In the genomic region with DNA sequence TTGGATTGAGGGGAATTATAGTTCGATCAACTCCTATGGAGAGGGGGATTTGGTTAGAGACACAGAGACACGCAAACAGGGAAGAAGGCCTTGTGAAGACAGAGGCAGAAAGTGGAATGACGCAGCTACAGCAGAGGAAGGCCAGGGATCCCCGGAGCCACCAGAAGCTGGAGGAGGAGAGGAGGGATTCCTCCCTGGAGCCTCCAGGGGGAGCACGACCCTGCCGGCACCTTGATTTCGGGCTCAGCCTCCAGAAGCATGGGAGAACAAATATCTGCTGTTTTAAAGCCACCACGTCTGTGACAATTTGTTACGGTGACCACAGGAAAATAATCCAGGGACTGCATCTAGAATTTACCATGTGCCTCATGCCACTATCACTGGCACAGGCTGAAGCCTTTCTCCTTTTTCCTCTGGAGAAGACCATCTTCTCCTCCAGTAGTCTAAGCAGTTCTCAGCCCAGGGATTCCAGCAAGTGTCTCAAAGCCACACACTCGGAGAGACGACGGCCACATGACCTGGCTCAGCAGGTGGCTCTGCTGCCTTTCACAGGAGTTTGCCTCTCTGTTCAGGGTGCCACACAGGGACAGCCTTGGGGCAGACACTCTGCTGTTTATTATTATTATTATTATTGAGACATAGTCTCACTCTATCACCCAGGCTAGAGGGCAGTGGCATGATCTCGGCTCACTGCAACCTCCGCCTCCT, we compare ENCODE assay signal across 1 cellular context.
A peak's percentile ranks its signal among the peaks of the same experiment; 100 is the strongest.
TF ChIP-seq lines count a peak whose summit lies in the region.

No MANE protein-coding gene starts in this region.

TF ChIP-seq in HEK293, 187 proteins besides CTCF, POLR2A, EP300 and RAD21 (continued from another document):
- TF ChIP-seq, protein P1, sequence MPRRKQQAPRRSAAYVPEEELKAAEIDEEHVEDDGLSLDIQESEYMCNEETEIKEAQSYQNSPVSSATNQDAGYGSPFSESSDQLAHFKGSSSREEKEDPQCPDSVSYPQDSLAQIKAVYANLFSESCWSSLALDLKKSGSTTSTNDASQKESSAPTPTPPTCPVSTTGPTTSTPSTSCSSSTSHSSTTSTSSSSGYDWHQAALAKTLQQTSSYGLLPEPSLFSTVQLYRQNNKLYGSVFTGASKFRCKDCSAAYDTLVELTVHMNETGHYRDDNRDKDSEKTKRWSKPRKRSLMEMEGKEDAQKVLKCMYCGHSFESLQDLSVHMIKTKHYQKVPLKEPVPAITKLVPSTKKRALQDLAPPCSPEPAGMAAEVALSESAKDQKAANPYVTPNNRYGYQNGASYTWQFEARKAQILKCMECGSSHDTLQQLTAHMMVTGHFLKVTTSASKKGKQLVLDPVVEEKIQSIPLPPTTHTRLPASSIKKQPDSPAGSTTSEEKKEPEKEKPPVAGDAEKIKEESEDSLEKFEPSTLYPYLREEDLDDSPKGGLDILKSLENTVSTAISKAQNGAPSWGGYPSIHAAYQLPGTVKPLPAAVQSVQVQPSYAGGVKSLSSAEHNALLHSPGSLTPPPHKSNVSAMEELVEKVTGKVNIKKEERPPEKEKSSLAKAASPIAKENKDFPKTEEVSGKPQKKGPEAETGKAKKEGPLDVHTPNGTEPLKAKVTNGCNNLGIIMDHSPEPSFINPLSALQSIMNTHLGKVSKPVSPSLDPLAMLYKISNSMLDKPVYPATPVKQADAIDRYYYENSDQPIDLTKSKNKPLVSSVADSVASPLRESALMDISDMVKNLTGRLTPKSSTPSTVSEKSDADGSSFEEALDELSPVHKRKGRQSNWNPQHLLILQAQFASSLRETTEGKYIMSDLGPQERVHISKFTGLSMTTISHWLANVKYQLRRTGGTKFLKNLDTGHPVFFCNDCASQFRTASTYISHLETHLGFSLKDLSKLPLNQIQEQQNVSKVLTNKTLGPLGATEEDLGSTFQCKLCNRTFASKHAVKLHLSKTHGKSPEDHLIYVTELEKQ (tag by site-specific recombination; IDR thresholded peaks at IDR 0.05; ENCODE audit: borderline replicate concordance): no peak
- TF ChIP-seq, protein P2, sequence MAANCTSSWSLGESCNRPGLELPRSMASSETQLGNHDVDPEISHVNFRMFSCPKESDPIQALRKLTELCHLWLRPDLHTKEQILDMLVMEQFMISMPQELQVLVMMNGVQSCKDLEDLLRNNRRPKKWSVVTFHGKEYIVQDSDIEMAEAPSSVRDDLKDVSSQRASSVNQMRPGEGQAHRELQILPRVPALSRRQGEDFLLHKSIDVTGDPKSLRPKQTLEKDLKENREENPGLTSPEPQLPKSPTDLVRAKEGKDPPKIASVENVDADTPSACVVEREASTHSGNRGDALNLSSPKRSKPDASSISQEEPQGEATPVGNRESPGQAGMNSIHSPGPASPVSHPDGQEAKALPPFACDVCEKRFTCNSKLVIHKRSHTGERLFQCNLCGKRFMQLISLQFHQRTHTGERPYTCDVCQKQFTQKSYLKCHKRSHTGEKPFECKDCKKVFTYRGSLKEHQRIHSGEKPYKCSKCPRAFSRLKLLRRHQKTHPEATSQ (tag by site-specific recombination; IDR thresholded peaks at IDR 0.05): no peak
- TF ChIP-seq YY1 (tag by site-specific recombination; IDR thresholded peaks at IDR 0.05) (no peak), IKZF3 (tag by site-specific recombination; IDR thresholded peaks at IDR 0.05) (peak; percentile 83), ZNF416 (tag by site-specific recombination; IDR thresholded peaks at IDR 0.05) (no peak), ZNF704 (tag by site-specific recombination; IDR thresholded peaks at IDR 0.05) (no peak), KLF16 (tag by site-specific recombination; IDR thresholded peaks at IDR 0.05) (0 out of 2 replicates have a peak, but pooled peaks have one; percentile 11), ZNF2 (tag by site-specific recombination; IDR thresholded peaks at IDR 0.05) (no peak), ZNF335 (tag by site-specific recombination; conservative IDR thresholded peaks at IDR 0.05) (0 out of 2 replicates have a peak, but pooled peaks have one; percentile 50), ZNF768 (tag by site-specific recombination; IDR thresholded peaks at IDR 0.05) (peak; percentile 48; the same call in 1 of the 2 replicates), ZNF792 (tag by site-specific recombination; IDR thresholded peaks at IDR 0.05) (no peak), ZNF600 (tag by site-specific recombination; IDR thresholded peaks at IDR 0.05) (no peak), ZNF140 (tag by site-specific recombination; IDR thresholded peaks at IDR 0.05) (no peak), ZNF629 (tag by site-specific recombination; IDR thresholded peaks at IDR 0.05) (0 out of 2 replicates have a peak, but pooled peaks have one; percentile 22), ZNF529 (tag by site-specific recombination; IDR thresholded peaks at IDR 0.05; ENCODE audit: insufficient replicate concordance) (no peak), ZIC2 (tag by site-specific recombination; IDR thresholded peaks at IDR 0.05) (peak; percentile 59), SCRT2 (tag by site-specific recombination; IDR thresholded peaks at IDR 0.05) (peak; percentile 96), ZSCAN16 (tag by site-specific recombination; IDR thresholded peaks at IDR 0.05) (no peak)
- TF ChIP-seq, protein P3, sequence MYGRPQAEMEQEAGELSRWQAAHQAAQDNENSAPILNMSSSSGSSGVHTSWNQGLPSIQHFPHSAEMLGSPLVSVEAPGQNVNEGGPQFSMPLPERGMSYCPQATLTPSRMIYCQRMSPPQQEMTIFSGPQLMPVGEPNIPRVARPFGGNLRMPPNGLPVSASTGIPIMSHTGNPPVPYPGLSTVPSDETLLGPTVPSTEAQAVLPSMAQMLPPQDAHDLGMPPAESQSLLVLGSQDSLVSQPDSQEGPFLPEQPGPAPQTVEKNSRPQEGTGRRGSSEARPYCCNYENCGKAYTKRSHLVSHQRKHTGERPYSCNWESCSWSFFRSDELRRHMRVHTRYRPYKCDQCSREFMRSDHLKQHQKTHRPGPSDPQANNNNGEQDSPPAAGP (tag by site-specific recombination; IDR thresholded peaks at IDR 0.05): no peak
- TF ChIP-seq, protein P4, sequence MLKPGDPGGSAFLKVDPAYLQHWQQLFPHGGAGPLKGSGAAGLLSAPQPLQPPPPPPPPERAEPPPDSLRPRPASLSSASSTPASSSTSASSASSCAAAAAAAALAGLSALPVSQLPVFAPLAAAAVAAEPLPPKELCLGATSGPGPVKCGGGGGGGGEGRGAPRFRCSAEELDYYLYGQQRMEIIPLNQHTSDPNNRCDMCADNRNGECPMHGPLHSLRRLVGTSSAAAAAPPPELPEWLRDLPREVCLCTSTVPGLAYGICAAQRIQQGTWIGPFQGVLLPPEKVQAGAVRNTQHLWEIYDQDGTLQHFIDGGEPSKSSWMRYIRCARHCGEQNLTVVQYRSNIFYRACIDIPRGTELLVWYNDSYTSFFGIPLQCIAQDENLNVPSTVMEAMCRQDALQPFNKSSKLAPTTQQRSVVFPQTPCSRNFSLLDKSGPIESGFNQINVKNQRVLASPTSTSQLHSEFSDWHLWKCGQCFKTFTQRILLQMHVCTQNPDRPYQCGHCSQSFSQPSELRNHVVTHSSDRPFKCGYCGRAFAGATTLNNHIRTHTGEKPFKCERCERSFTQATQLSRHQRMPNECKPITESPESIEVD (tag by site-specific recombination; IDR thresholded peaks at IDR 0.05): no peak
- TF ChIP-seq, protein P5, sequence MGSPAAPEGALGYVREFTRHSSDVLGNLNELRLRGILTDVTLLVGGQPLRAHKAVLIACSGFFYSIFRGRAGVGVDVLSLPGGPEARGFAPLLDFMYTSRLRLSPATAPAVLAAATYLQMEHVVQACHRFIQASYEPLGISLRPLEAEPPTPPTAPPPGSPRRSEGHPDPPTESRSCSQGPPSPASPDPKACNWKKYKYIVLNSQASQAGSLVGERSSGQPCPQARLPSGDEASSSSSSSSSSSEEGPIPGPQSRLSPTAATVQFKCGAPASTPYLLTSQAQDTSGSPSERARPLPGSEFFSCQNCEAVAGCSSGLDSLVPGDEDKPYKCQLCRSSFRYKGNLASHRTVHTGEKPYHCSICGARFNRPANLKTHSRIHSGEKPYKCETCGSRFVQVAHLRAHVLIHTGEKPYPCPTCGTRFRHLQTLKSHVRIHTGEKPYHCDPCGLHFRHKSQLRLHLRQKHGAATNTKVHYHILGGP (tag by site-specific recombination; IDR thresholded peaks at IDR 0.05): no peak
- TF ChIP-seq, protein P6, sequence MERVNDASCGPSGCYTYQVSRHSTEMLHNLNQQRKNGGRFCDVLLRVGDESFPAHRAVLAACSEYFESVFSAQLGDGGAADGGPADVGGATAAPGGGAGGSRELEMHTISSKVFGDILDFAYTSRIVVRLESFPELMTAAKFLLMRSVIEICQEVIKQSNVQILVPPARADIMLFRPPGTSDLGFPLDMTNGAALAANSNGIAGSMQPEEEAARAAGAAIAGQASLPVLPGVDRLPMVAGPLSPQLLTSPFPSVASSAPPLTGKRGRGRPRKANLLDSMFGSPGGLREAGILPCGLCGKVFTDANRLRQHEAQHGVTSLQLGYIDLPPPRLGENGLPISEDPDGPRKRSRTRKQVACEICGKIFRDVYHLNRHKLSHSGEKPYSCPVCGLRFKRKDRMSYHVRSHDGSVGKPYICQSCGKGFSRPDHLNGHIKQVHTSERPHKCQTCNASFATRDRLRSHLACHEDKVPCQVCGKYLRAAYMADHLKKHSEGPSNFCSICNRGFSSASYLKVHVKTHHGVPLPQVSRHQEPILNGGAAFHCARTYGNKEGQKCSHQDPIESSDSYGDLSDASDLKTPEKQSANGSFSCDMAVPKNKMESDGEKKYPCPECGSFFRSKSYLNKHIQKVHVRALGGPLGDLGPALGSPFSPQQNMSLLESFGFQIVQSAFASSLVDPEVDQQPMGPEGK (tag by site-specific recombination; IDR thresholded peaks at IDR 0.05): peak; percentile 23; the same call in 1 of the 2 replicates
